ENCODE assay signal across 9 cellular contexts in genomic region chr3:128727996-128728395, GRCh38. TPM values are rescaled to one million over a fixed set of nuclear protein-coding genes. Genes with fewer than 3 reads are reported as not detected.
DNase-seq lines count a peak whose midpoint lies in the region; ATAC-seq and TF ChIP-seq lines count a peak whose summit lies in the region.
"Had no signal": no experiment of that assay in that cellular context is flagged by ENCODE, and none has a peak within 500 bp of the region (broad histone marks: within the 10 kb centered on the region; RNA-seq: fewer than 3 reads in every experiment).

No MANE protein-coding gene starts in this region.

- CTCF ChIA-PET in Panc1 (lab: Charles Lee), result no interaction called here

- POLR2A ChIA-PET in Panc1 (lab: Charles Lee), result no interaction called here

- intact Hi-C loops in Panc1 (cut with micrococcal nuclease; ENCODE audit: unreplicated experiment), result no loop called here
- intact Hi-C loops in sigmoid colon (cut with DNase I), result loop anchor here (2.0 to 5.0 kb wide), 4 partner anchors 67 to 151 kb away; partner anchors contain the start of genes ACAD9 and RPN1

- peak overlapping the region; percentile 85 to 99 for H3K4me3 ChIP-seq in Panc1 (ENCODE audit: low read depth in 2 of 2, low read length in 2 of 2)
- H3K4me3 ChIP-seq in epithelial cell of esophagus (ENCODE audit: low read length), result peak overlapping the region; percentile 94
- peak overlapping the region in 3 of 4 donors; percentile 80 to 99 (median 90) for H3K4me3 ChIP-seq in sigmoid colon

- H3K4me1 ChIP-seq in Panc1 (ENCODE audit: control insufficient read depth, insufficient read depth, low read length) (peaks cover 33% of the 10 kb centered on the region), sigmoid colon (peaks cover 0 to 62% (median 57%) of the 10 kb centered on the region in 4 donors)

- ATAC-seq in Panc1, result no peak
- ATAC-seq in HG03139 (IDR thresholded peaks at IDR 0.05; ENCODE audit: unreplicated experiment), result no peak

- 36 to 71% methylated on average over 2 of the region's 2 CpGs for WGBS in sigmoid colon, 2 donors

- BruUV-seq in Panc1 (replicated peaks; lab: Mats Ljungman, UMichigan), result no TSS peak

- H3K9me3 ChIP-seq in Panc1 (ENCODE audit: control insufficient read depth, insufficient read depth, low read depth, low read length) (no peaks in the 10 kb centered on the region), sigmoid colon (no peaks in the 10 kb centered on the region)

- H3K27ac ChIP-seq in Panc1 (ENCODE audit: low read length) (no peak overlapping the region), sigmoid colon (peak overlapping the region in 3 of 4 donors; percentile 93 to 99 (median 99))

- TF ChIP-seq CTCF in Panc1 (IDR thresholded peaks at IDR 0.05) (no peak), epithelial cell of esophagus (IDR thresholded peaks at IDR 0.05; ENCODE audit: insufficient read depth, low read depth, low read length, missing control alignments) (no peak), sigmoid colon (IDR thresholded peaks at IDR 0.05) (no peak)

- TF ChIP-seq EP300 in sigmoid colon (IDR thresholded peaks at IDR 0.05), result no peak

- in situ Hi-C loops in Panc1 (cut with HindIII; ENCODE audit: low pct_unique_long_range_greater_than_20kb, low sequenced_read_pairs), result no loop called here

- no peak for TF ChIP-seq POLR2A in sigmoid colon (IDR thresholded peaks at IDR 0.05)

- peak; percentile 31 for DNase-seq in GM03348 (ENCODE audit: low spot score)
- DNase-seq in Panc1 (ENCODE audit: low read depth, low spot score), result no peak
- DNase-seq in epithelial cell of esophagus (ENCODE audit: low read depth), result peak; percentile 50
- no peak for DNase-seq in sigmoid colon
- no peak for DNase-seq in anterior cingulate cortex (lab: John Stamatoyannopoulos, UW)
- no peak for DNase-seq in NCI-H2029 treated with DMSO at 0.1 percent for 48 hours (lab: John Stamatoyannopoulos, UW)
- DNase-seq in SIG-M5 treated with dmso at 0.1 percent for 504 hours (lab: John Stamatoyannopoulos, UW; ENCODE audit: unreplicated experiment), result no peak
- DNase-seq: NCI-H2029 had no signal

- H3K36me3 ChIP-seq in Panc1 (ENCODE audit: control insufficient read depth, insufficient read depth, low read length) (no peaks in the 10 kb centered on the region; the same call in 1 of the 2 replicates), sigmoid colon (no peaks in the 10 kb centered on the region)

- no peaks in the 10 kb centered on the region for H3K27me3 ChIP-seq in Panc1 (ENCODE audit: control insufficient read depth, insufficient read depth, low read length)
- H3K27me3 ChIP-seq in sigmoid colon, result no peaks in the 10 kb centered on the region

RNA-seq across cellular contexts. Expression of gene RAB7A, which starts 2.0 kb away (rescaled TPM):
- total RNA-seq in Panc1 (2021; ENCODE audit: unreplicated experiment) (386 TPM), sigmoid colon (10 to 100 TPM; 73.6 to 100.0 (median 86.8) TPM)
- polyA plus RNA-seq in Panc1 (2012; ENCODE audit: insufficient read length), result 429 TPM
- 100 to 1,000 TPM; 159 to 275 (median 172) TPM for polyA plus RNA-seq in sigmoid colon

Comparison
In these comparisons a context has a peak if more than half of its experiments do, and no peak if none do; other contexts are left out.
1. DNase-seq: peak in GM03348 (single experiment) and epithelial cell of esophagus (single experiment); none in Panc1 (single experiment), sigmoid colon (single experiment), anterior cingulate cortex (0 of 58), NCI-H2029 treated with DMSO at 0.1 percent for 48 hours (single experiment) and SIG-M5 treated with dmso at 0.1 percent for 504 hours (single experiment).
2. Peak in every context shown above with its lines, with median percentiles within 50 percentile points of each other: H3K4me3 ChIP-seq.